In the genomic region with DNA sequence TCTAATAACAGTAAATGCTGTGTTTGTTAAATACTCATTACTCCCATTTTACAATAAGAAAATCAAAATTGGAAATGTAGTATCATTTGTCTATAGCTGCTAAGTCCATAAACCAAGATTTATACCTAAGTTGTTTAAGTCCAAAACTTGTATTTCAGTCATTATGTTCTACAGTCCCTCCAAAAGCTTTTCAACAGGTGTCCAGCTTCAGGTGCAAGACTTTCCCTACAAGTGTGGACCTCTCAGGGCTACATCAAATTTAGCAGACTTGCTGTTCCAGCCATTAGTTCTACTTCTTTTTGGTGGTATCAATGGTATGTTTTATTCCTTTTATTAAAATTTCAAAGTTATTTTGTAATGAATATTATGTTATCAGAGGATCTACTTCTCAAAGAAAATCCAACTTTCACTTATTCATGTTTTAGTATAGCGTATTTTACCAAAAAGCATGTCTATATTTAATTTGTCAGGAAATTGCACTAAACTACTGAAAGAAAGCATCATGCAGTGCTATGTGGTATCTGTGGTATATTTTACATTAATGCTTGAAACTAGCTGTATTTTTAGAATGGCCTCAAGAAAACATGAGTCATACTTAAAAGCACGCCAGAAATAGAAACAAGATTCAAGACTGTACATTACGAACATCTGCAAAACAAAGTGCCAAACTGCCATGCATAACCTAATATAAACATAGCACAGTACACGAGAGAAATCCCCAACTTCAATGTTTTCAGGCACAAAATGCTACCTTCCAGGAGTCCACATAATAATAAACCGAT, we compare ENCODE assay signal across 1 cellular context.
TF ChIP-seq lines count a peak whose summit lies in the region.

No MANE protein-coding gene starts in this region.

TF ChIP-seq in SK-N-SH, 30 proteins besides CTCF, POLR2A, EP300 and RAD21 (continued from another document):
- TF ChIP-seq, protein P1, sequence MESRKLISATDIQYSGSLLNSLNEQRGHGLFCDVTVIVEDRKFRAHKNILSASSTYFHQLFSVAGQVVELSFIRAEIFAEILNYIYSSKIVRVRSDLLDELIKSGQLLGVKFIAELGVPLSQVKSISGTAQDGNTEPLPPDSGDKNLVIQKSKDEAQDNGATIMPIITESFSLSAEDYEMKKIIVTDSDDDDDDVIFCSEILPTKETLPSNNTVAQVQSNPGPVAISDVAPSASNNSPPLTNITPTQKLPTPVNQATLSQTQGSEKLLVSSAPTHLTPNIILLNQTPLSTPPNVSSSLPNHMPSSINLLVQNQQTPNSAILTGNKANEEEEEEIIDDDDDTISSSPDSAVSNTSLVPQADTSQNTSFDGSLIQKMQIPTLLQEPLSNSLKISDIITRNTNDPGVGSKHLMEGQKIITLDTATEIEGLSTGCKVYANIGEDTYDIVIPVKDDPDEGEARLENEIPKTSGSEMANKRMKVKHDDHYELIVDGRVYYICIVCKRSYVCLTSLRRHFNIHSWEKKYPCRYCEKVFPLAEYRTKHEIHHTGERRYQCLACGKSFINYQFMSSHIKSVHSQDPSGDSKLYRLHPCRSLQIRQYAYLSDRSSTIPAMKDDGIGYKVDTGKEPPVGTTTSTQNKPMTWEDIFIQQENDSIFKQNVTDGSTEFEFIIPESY (IDR thresholded peaks at IDR 0.05; ENCODE audit: borderline replicate concordance, low read depth): no peak
- peak; percentile 57 for TF ChIP-seq NFIC (IDR thresholded peaks at IDR 0.05; ENCODE audit: borderline replicate concordance)
- TF ChIP-seq POLR2AphosphoS5 (IDR thresholded peaks at IDR 0.05; ENCODE audit: low read depth, low read length): peak; percentile 32; the same call in 1 of the 2 replicates
- no peak for TF ChIP-seq GATA2 (CRISPR knock-in tag; IDR thresholded peaks at IDR 0.05)
